In genomic region chr6:139278190-139278589, GRCh38 we compare ENCODE assay signal across 18 cellular contexts. TPM values are rescaled to one million over a fixed set of nuclear protein-coding genes. Genes with fewer than 3 reads are reported as not detected.
DNase-seq lines count a peak whose midpoint lies in the region; ATAC-seq, FAIRE-seq and TF ChIP-seq lines count a peak whose summit lies in the region.
"Had no signal": no experiment of that assay in that cellular context is flagged by ENCODE, and none has a peak within 500 bp of the region (broad histone marks: within the 10 kb centered on the region; RNA-seq: fewer than 3 reads in every experiment).

No MANE protein-coding gene starts in this region.

- no peaks in the 10 kb centered on the region for H4K20me1 ChIP-seq in mammary epithelial cell (ENCODE audit: insufficient read depth, low read length)
- H4K20me1 ChIP-seq in astrocyte (ENCODE audit: insufficient read depth, low read length) = no peaks in the 10 kb centered on the region

- peaks cover 10% of the 10 kb centered on the region for H3K4me1 Mint-ChIP-seq in astrocyte (ENCODE audit: low read depth, unreplicated experiment)

- DNase-seq in breast epithelium (ENCODE audit: low spot score in 2 of 2) (no peak), mammary epithelial cell (no peak), astrocyte (ENCODE audit: low read depth) (peak; percentile 65), mesenchymal stem cell (no peak), urothelium cell line (ENCODE audit: low spot score) (no peak), mucosa of descending colon (no peak), NCI-H1694 (lab: John Stamatoyannopoulos, UW) (no peak)
- no peak for DNase-seq in stimulated activated CD4-positive, alpha-beta T cell treated with anti-CD3 and anti-CD28 coated beads, Interleukin-2, amount 100 ng/mL, for 48 hours
- DNase-seq: adrenal gland, left lung, NCI-H2029, NCI-H524, SK-N-SH, stomach had no signal

- ATAC-seq in mucosa of descending colon = no peak
- ATAC-seq: activated T-helper 17 cell treated with anti-CD3 and anti-CD28 coated beads, Interleukin-2, amount 50 U/mL, for 72 hours; left lung had no signal

- no peak overlapping the region for H4K91ac ChIP-seq in mesenchymal stem cell (ENCODE audit: low read length)

- H2AK5ac ChIP-seq in mesenchymal stem cell (ENCODE audit: low read length, severe bottlenecking) = no peak overlapping the region

- dilution Hi-C loops in mammary epithelial cell (cut with HindIII; ENCODE audit: low sequenced_read_pairs) = no loop called here

- no peaks in the 10 kb centered on the region for H3K79me1 ChIP-seq in mesenchymal stem cell (replicated peaks; ENCODE audit: low read length, poor library complexity, severe bottlenecking)

- H3K9ac ChIP-seq in mammary epithelial cell (ENCODE audit: insufficient read depth, low read length) (no peak overlapping the region), astrocyte (ENCODE audit: low read length) (no peak overlapping the region), mesenchymal stem cell (ENCODE audit: low read length) (no peak overlapping the region)
- H3K9ac ChIP-seq: SK-N-SH had no signal

- no TSS peak for BruUV-seq in mammary epithelial cell (replicated peaks; lab: Mats Ljungman, UMichigan)

- H3K4me1 ChIP-seq in breast epithelium (no peaks in the 10 kb centered on the region), mammary epithelial cell (ENCODE audit: insufficient read depth, low read length) (no peaks in the 10 kb centered on the region), astrocyte (ENCODE audit: insufficient read depth, low read length) (no peaks in the 10 kb centered on the region), mesenchymal stem cell (ENCODE audit: control insufficient read depth, insufficient read depth, low read depth, low read length) (no peaks in the 10 kb centered on the region), mucosa of descending colon (ENCODE audit: low read depth) (no peaks in the 10 kb centered on the region)
- H3K4me1 ChIP-seq: stomach had no signal

- H4K8ac ChIP-seq in mesenchymal stem cell (ENCODE audit: low read length) = peak overlapping the region; percentile 49

- CTCF ChIA-PET in mammary epithelial cell (lab: Charles Lee; ENCODE audit: low non-redundant PET) = no interaction called here

- no peak overlapping the region for H3K4me2 ChIP-seq in mammary epithelial cell (ENCODE audit: insufficient read depth, low read depth, low read length)
- H3K4me2 ChIP-seq in astrocyte (ENCODE audit: low read length) = no peak overlapping the region
- H3K4me2 ChIP-seq in mesenchymal stem cell (ENCODE audit: low read length, poor library complexity, severe bottlenecking) = no peak overlapping the region
- H3K4me2 ChIP-seq: SK-N-SH had no signal

- 100% methylated on average over 2 of the region's 2 CpGs for WGBS in mammary epithelial cell (ENCODE audit: low coverage, missing lambda C conversion rate)
- 87% methylated on average over 2 of the region's 2 CpGs for WGBS in mesenchymal stem cell

- no peak overlapping the region for H3K18ac ChIP-seq in mesenchymal stem cell (ENCODE audit: low read depth in 1 of 2, low read length in 2 of 2)

- no peak overlapping the region for H2BK12ac ChIP-seq in mesenchymal stem cell (ENCODE audit: low read length in 2 of 2)

- no peaks in the 10 kb centered on the region for H3K27me3 Mint-ChIP-seq in astrocyte (ENCODE audit: low read depth, unreplicated experiment)
- H3K27me3 Mint-ChIP-seq: activated T-helper 17 cell treated with anti-CD3 and anti-CD28 coated beads, Interleukin-2, amount 50 U/mL, for 72 hours had no signal

- H2AFZ ChIP-seq in mammary epithelial cell (ENCODE audit: low read depth, low read length) = no peak overlapping the region
- H2AFZ ChIP-seq in astrocyte (ENCODE audit: low read depth, low read length) = no peak overlapping the region
- no peak overlapping the region for H2AFZ ChIP-seq in mesenchymal stem cell (ENCODE audit: low read depth, low read length)

- no peak overlapping the region for H3K27ac Mint-ChIP-seq in astrocyte (ENCODE audit: unreplicated experiment)
- H3K27ac Mint-ChIP-seq: activated T-helper 17 cell treated with anti-CD3 and anti-CD28 coated beads, Interleukin-2, amount 50 U/mL, for 72 hours; nephron had no signal

- no peak overlapping the region for H2BK120ac ChIP-seq in mesenchymal stem cell (ENCODE audit: low read depth, low read length)

- no peaks in the 10 kb centered on the region for H3K36me3 ChIP-seq in breast epithelium
- no peaks in the 10 kb centered on the region for H3K36me3 ChIP-seq in mammary epithelial cell (ENCODE audit: insufficient read depth, low read length)
- no peaks in the 10 kb centered on the region for H3K36me3 ChIP-seq in astrocyte (ENCODE audit: insufficient read depth, low read length)
- H3K36me3 ChIP-seq in mesenchymal stem cell (ENCODE audit: control insufficient read depth in 1 of 2, insufficient read depth in 2 of 2, low read depth in 1 of 2, low read length in 2 of 2) = no peaks in the 10 kb centered on the region
- H3K36me3 ChIP-seq in mucosa of descending colon (ENCODE audit: low read depth) = no peaks in the 10 kb centered on the region
- H3K36me3 ChIP-seq: adrenal gland, left lung, stomach had no signal

- peaks cover 1% of the 10 kb centered on the region for H3K9me3 Mint-ChIP-seq in astrocyte (ENCODE audit: unreplicated experiment)
- H3K9me3 Mint-ChIP-seq: activated T-helper 17 cell treated with anti-CD3 and anti-CD28 coated beads, Interleukin-2, amount 50 U/mL, for 72 hours; nephron had no signal

- H3K4me3 ChIP-seq in breast epithelium = no peak overlapping the region
- H3K4me3 ChIP-seq in mammary epithelial cell (replicated peaks in 1 of 3; ENCODE audit: insufficient read depth in 1 of 3, low read depth in 2 of 3, low read length in 3 of 3) = no peak overlapping the region
- H3K4me3 ChIP-seq in astrocyte (ENCODE audit: insufficient read depth, low read depth, low read length) = no peak overlapping the region
- H3K4me3 ChIP-seq in mesenchymal stem cell (ENCODE audit: insufficient read depth in 1 of 2, low read depth in 1 of 2, low read length in 2 of 2) = no peak overlapping the region
- H3K4me3 ChIP-seq in mucosa of descending colon = no peak overlapping the region
- H3K4me3 ChIP-seq: adrenal gland, left lung, stomach had no signal

- no peak overlapping the region for H3K23ac ChIP-seq in mesenchymal stem cell (ENCODE audit: low read length in 2 of 2)

- H2BK5ac ChIP-seq in mesenchymal stem cell (ENCODE audit: low read depth, low read length, poor library complexity, severe bottlenecking) = no peak overlapping the region

- H3K9me3 ChIP-seq in breast epithelium (no peaks in the 10 kb centered on the region), mammary epithelial cell (replicated peaks; ENCODE audit: insufficient read depth, low read length) (no peaks in the 10 kb centered on the region), astrocyte (ENCODE audit: insufficient read depth, low read depth, low read length) (no peaks in the 10 kb centered on the region), mesenchymal stem cell (ENCODE audit: control insufficient read depth, low read length) (no peaks in the 10 kb centered on the region), mucosa of descending colon (no peaks in the 10 kb centered on the region)
- H3K9me3 ChIP-seq: adrenal gland, left lung, stomach had no signal

- H3K79me2 ChIP-seq in mammary epithelial cell (ENCODE audit: insufficient read depth, low read length) = no peaks in the 10 kb centered on the region
- H3K79me2 ChIP-seq in astrocyte (ENCODE audit: insufficient read depth, low read length) = no peaks in the 10 kb centered on the region

- no peaks in the 10 kb centered on the region for H3K27me3 ChIP-seq in breast epithelium
- no peaks in the 10 kb centered on the region for H3K27me3 ChIP-seq in mammary epithelial cell (ENCODE audit: insufficient read depth, low read length)
- no peaks in the 10 kb centered on the region for H3K27me3 ChIP-seq in astrocyte (ENCODE audit: insufficient read depth, low read length)
- H3K27me3 ChIP-seq in mesenchymal stem cell (ENCODE audit: control insufficient read depth in 1 of 2, insufficient read depth in 1 of 2, low read length in 2 of 2) = no peaks in the 10 kb centered on the region
- H3K27me3 ChIP-seq: adrenal gland, left lung, stomach had no signal

- no peak for TF ChIP-seq POLR2A in breast epithelium (IDR thresholded peaks at IDR 0.05)

- in situ Hi-C loops in mammary epithelial cell (cut with MboI; ENCODE audit: low sequenced_read_pairs in 2 of 2) = no loop called here

- H3K14ac ChIP-seq in mesenchymal stem cell (ENCODE audit: low read length in 2 of 2) = no peak overlapping the region

- H3K27ac ChIP-seq in breast epithelium = peak overlapping the region; percentile 0 to 3
- no peak overlapping the region for H3K27ac ChIP-seq in mammary epithelial cell (ENCODE audit: insufficient read depth, low read depth, low read length)
- H3K27ac ChIP-seq in astrocyte (ENCODE audit: low read depth, low read length) = no peak overlapping the region
- H3K27ac ChIP-seq in mesenchymal stem cell (ENCODE audit: low read length, poor library complexity, severe bottlenecking) = no peak overlapping the region
- H3K27ac ChIP-seq: adrenal gland, left lung, VCaP had no signal

- no peaks in the 10 kb centered on the region for H3K36me3 Mint-ChIP-seq in astrocyte (ENCODE audit: low read depth, unreplicated experiment)

- no peak overlapping the region for H3K4ac ChIP-seq in mesenchymal stem cell (ENCODE audit: low read depth in 1 of 2, low read length in 2 of 2)

- intact Hi-C loops in breast epithelium (cut with DNase I; ENCODE audit: low total_unique reads) = no loop called here
- intact Hi-C loops in mammary epithelial cell (cut with micrococcal nuclease) = no loop called here
- intact Hi-C loops in mucosa of descending colon (cut with DNase I, micrococcal nuclease) = no loop called here

- FAIRE-seq in astrocyte (lab: Jason Lieb, UNC) (no peak), urothelium cell line (lab: Jason Lieb, UNC) (peak; percentile 56)
- FAIRE-seq: endometrium had no signal

- H3K4me3 Mint-ChIP-seq in astrocyte (ENCODE audit: unreplicated experiment) = no peak overlapping the region
- H3K4me3 Mint-ChIP-seq: activated T-helper 17 cell treated with anti-CD3 and anti-CD28 coated beads, Interleukin-2, amount 50 U/mL, for 72 hours; nephron had no signal

- H2BK15ac ChIP-seq in mesenchymal stem cell (ENCODE audit: low read depth, poor library complexity, severe bottlenecking) = no peak overlapping the region

- TF ChIP-seq CTCF in breast epithelium (IDR thresholded peaks at IDR 0.05) (no peak), mammary epithelial cell (conservative IDR thresholded peaks at IDR 0.05 in 1 of 2, IDR thresholded peaks at IDR 0.05 in 1 of 2; ENCODE audit: extremely low read depth in 1 of 2, insufficient read depth in 1 of 2, low read depth in 1 of 2, low read length in 2 of 2) (no peak), astrocyte (IDR thresholded peaks at IDR 0.05; ENCODE audit: insufficient read depth, low read depth, low read length) (no peak), mucosa of descending colon (IDR thresholded peaks at IDR 0.05) (no peak)

RNA-seq across cellular contexts. Expression of gene TXLNB, which starts 13.6 kb away (rescaled TPM):
- total RNA-seq in breast epithelium = 1 to 10 TPM in 2 of 3 donors, under 1 TPM in 1; 0.96 to 2.9 (median 2.5) TPM
- total RNA-seq in mammary epithelial cell = not detected
- polyA plus RNA-seq in mammary epithelial cell = not detected
- not detected for polyA minus RNA-seq in mammary epithelial cell
- total RNA-seq in astrocyte = 0.57 and 0.58 TPM in 2 replicates
- polyA plus RNA-seq in mesenchymal stem cell (2013, experiment 1 of 2) = 0.55 TPM
- polyA plus RNA-seq in mesenchymal stem cell (2013, experiment 2 of 2) = 0.67 TPM
- total RNA-seq in mucosa of descending colon = under 1 TPM; 0.29 to 0.89 (median 0.36) TPM

Comparison
In these comparisons a context has a peak if more than half of its experiments do, and no peak if none do; other contexts are left out.
1. H3K27ac ChIP-seq: peak in breast epithelium (2 of 2); none in mammary epithelial cell (single experiment), astrocyte (single experiment) and mesenchymal stem cell (single experiment).